15 cellular contexts compared by ENCODE assay signal in genomic region chr22:39134366-39135091, GRCh38. TPM values are rescaled to one million over a fixed set of nuclear protein-coding genes. Genes with fewer than 3 reads are reported as not detected.
"Had no signal": no experiment of that assay in that cellular context is flagged by ENCODE, and none has a peak within 500 bp of the region (broad histone marks: within the 10 kb centered on the region; RNA-seq: fewer than 3 reads in every experiment).

No MANE protein-coding gene starts in this region.

- H3K4me3 Mint-ChIP-seq: activated CD4-positive, alpha-beta T cell treated with anti-CD3 and anti-CD28 coated beads, Interleukin-2, amount 10 ng/mL, durations not matched to agents 7 days and 5 days; activated T-helper 1 cell treated with anti-CD3 and anti-CD28 coated beads, Interleukin-12 subunit alpha, Interleukin-12 subunit beta, Interleukin-2, Interleukin-4 antibody, amounts not matched to agents 30 ng/mL and 10 ng/mL and 1 ng/mL, durations not matched to agents 14 hours and 24 hours and 36 hours; mesothelial cell of epicardium; neural crest cell had no signal

- DNase-seq: lower lobe of right lung; stimulated activated naive CD4-positive, alpha-beta T cell treated with Interleukin-2 at 50 U/mL for 16 hours; SW 1271 had no signal

- H3K9me3 ChIP-seq: esophagus muscularis mucosa, lower lobe of right lung, pancreas, SJCRH30, upper lobe of left lung had no signal

- H3K36me3 ChIP-seq: SJCRH30 had no signal

- H3K27me3 ChIP-seq: dorsolateral prefrontal cortex, esophagus muscularis mucosa, pancreas, SJCRH30, upper lobe of left lung had no signal

- H3K4me3 ChIP-seq: dorsolateral prefrontal cortex, esophagus muscularis mucosa, lower lobe of right lung, pancreas, SJCRH30, upper lobe of left lung had no signal

- H3K4me1 ChIP-seq: pancreas, SJCRH30 had no signal

- H3K36me3 Mint-ChIP-seq: mesothelial cell of epicardium had no signal

- H3K27me3 Mint-ChIP-seq: activated CD4-positive, alpha-beta T cell treated with anti-CD3 and anti-CD28 coated beads, Interleukin-2, amount 10 ng/mL, durations not matched to agents 7 days and 5 days had no signal

- H3K27ac ChIP-seq: lower lobe of right lung, pancreas, SJCRH30, upper lobe of left lung had no signal

- H3K9me3 Mint-ChIP-seq: activated CD4-positive, alpha-beta T cell treated with anti-CD3 and anti-CD28 coated beads, Interleukin-2, amount 10 ng/mL, durations not matched to agents 7 days and 5 days; activated T-helper 1 cell treated with anti-CD3 and anti-CD28 coated beads, Interleukin-12 subunit alpha, Interleukin-12 subunit beta, Interleukin-2, Interleukin-4 antibody, amounts not matched to agents 30 ng/mL and 10 ng/mL and 1 ng/mL, durations not matched to agents 14 hours and 24 hours and 36 hours; mesothelial cell of epicardium; neural crest cell had no signal

- H3K27ac Mint-ChIP-seq: activated CD4-positive, alpha-beta T cell treated with anti-CD3 and anti-CD28 coated beads, Interleukin-2, amount 10 ng/mL, durations not matched to agents 7 days and 5 days; activated T-helper 1 cell treated with anti-CD3 and anti-CD28 coated beads, Interleukin-12 subunit alpha, Interleukin-12 subunit beta, Interleukin-2, Interleukin-4 antibody, amounts not matched to agents 30 ng/mL and 10 ng/mL and 1 ng/mL, durations not matched to agents 14 hours and 24 hours and 36 hours; mesothelial cell of epicardium had no signal

RNA-seq across cellular contexts. Expression of gene APOBEC3H, which starts 37.5 kb away (rescaled TPM):
- total RNA-seq: aorta, cerebellum, mesothelial cell of epicardium, neural crest cell, SJCRH30, skeletal muscle tissue had no signal

RNA-seq across cellular contexts. Expression of gene APOBEC3G, which starts 57.5 kb away (rescaled TPM):
- total RNA-seq: SJCRH30 had no signal
